8 cellular contexts compared by ENCODE assay signal in the genomic region with DNA sequence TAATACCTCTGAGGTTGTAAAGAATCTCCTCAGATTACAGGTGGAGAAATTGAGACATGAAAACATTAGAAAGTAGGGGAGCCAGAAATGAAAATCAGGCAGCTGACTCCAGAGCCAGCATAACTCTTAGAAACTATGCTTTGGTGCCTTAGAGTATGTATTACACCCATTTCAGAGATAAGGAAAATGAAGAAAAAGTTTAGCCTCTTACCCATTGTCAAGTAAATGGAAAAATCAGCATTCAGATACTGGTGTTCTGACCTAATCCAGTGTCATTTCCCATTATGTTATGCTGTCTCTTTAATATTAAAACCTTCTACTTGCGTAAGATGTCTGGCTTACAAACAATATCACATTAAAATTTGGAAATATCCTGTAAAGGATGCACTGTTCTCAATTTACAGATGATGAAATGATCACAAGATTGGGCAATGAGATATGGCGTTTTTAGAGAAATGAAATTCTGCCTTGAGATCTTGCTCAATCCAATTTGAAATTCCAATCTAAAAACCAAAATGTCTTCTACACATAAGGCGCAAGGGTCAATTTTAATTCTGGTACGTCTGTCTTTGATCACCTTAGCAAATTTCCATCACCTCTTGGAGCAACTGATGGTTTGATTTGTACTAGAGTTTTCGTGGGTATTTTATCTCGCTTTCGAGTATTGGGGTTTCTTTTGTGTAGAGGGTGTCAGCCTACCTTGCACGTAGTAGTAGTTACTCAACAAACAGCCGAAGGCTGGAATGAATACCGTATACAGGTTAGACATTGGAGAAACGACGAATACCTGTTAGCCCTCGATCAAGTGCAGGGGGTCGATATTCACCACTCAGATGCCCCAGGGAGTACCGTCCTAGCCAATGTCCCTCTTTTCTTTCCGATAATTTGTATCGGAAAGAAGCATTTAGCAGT. TPM values are rescaled to one million over a fixed set of nuclear protein-coding genes. Genes with fewer than 3 reads are reported as not detected.
DNase-seq lines count a peak whose midpoint lies in the region; ATAC-seq and TF ChIP-seq lines count a peak whose summit lies in the region.

No MANE protein-coding gene starts in this region.

- no peaks in the 10 kb centered on the region for H3K9me3 ChIP-seq in right atrium auricular region

- peaks cover 53% of the 10 kb centered on the region for H3K4me1 Mint-ChIP-seq in HFFc6 (ENCODE audit: low read depth)
- peaks cover 76% of the 10 kb centered on the region for H3K4me1 Mint-ChIP-seq in activated T-helper 1 cell treated with anti-CD3 and anti-CD28 coated beads, Interleukin-12 subunit alpha, Interleukin-12 subunit beta, Interleukin-2, Interleukin-4 antibody, amounts not matched to agents 30 ng/mL and 10 ng/mL and 1 ng/mL, durations not matched to agents 14 hours and 24 hours and 36 hours (ENCODE audit: low read depth)

- H3K4me3 Mint-ChIP-seq in HFFc6, result peak overlapping the region; percentile 92
- peak overlapping the region; percentile 98 for H3K4me3 Mint-ChIP-seq in activated T-helper 1 cell treated with anti-CD3 and anti-CD28 coated beads, Interleukin-12 subunit alpha, Interleukin-12 subunit beta, Interleukin-2, Interleukin-4 antibody, amounts not matched to agents 30 ng/mL and 10 ng/mL and 1 ng/mL, durations not matched to agents 14 hours and 24 hours and 36 hours

- H3K27me3 ChIP-seq in right atrium auricular region, result no peaks in the 10 kb centered on the region

- DNase-seq in AG09309 (ENCODE audit: low read depth) (peak; percentile 79), HFFc6 (peak; percentile 11), right atrium auricular region (ENCODE audit: low spot score) (no peak), skeletal muscle cell (ENCODE audit: low read depth) (peak; percentile 53), NCI-H1417 treated with DMSO at 0.1 percent for 48 hours (lab: John Stamatoyannopoulos, UW) (no peak)
- no peak for DNase-seq in activated T-helper 1 cell treated with anti-CD3 and anti-CD28 coated beads, Interleukin-12 subunit alpha, Interleukin-12 subunit beta, Interleukin-2, Interleukin-4 antibody, amounts not matched to agents 30 ng/mL and 10 ng/mL and 1 ng/mL, durations not matched to agents 14 hours and 24 hours and 36 hours (ENCODE audit: low spot score)
- no peak for DNase-seq in stimulated activated CD4-positive, alpha-beta T cell treated with anti-CD3 and anti-CD28 coated beads, Interleukin-12 subunit alpha, Interleukin-12 subunit beta, amount 100 ng/mL, for 4 hours

- peaks cover 20% of the 10 kb centered on the region for H3K36me3 Mint-ChIP-seq in HFFc6 (ENCODE audit: low read depth)
- H3K36me3 Mint-ChIP-seq in activated T-helper 1 cell treated with anti-CD3 and anti-CD28 coated beads, Interleukin-12 subunit alpha, Interleukin-12 subunit beta, Interleukin-2, Interleukin-4 antibody, amounts not matched to agents 30 ng/mL and 10 ng/mL and 1 ng/mL, durations not matched to agents 14 hours and 24 hours and 36 hours (ENCODE audit: low read depth), result peaks cover 20% of the 10 kb centered on the region

- no peak for TF ChIP-seq CTCF in AG09309 (IDR thresholded peaks at IDR 0.05; ENCODE audit: control insufficient read depth, insufficient read depth, low read depth, low read length, missing control alignments)
- TF ChIP-seq CTCF in HFFc6 (IDR thresholded peaks at IDR 0.05), result no peak
- TF ChIP-seq CTCF in right atrium auricular region (IDR thresholded peaks at IDR 0.05), result no peak

- peak overlapping the region; percentile 96 for H3K27ac Mint-ChIP-seq in HFFc6
- peak overlapping the region; percentile 98 for H3K27ac Mint-ChIP-seq in activated T-helper 1 cell treated with anti-CD3 and anti-CD28 coated beads, Interleukin-12 subunit alpha, Interleukin-12 subunit beta, Interleukin-2, Interleukin-4 antibody, amounts not matched to agents 30 ng/mL and 10 ng/mL and 1 ng/mL, durations not matched to agents 14 hours and 24 hours and 36 hours

- ATAC-seq in HG02678 (IDR thresholded peaks at IDR 0.05; ENCODE audit: unreplicated experiment), result no peak

- H3K27me3 Mint-ChIP-seq in HFFc6 (ENCODE audit: insufficient read depth), result peaks cover 2% of the 10 kb centered on the region; the same call in 1 of the 2 replicates
- H3K27me3 Mint-ChIP-seq in activated T-helper 1 cell treated with anti-CD3 and anti-CD28 coated beads, Interleukin-12 subunit alpha, Interleukin-12 subunit beta, Interleukin-2, Interleukin-4 antibody, amounts not matched to agents 30 ng/mL and 10 ng/mL and 1 ng/mL, durations not matched to agents 14 hours and 24 hours and 36 hours (ENCODE audit: insufficient read depth), result no peaks in the 10 kb centered on the region

- intact Hi-C loops in activated T-helper 1 cell treated with anti-CD3 and anti-CD28 coated beads, Interleukin-12 subunit alpha, Interleukin-12 subunit beta, Interleukin-2, Interleukin-4 antibody, amounts not matched to agents 30 ng/mL and 10 ng/mL and 1 ng/mL, durations not matched to agents 14 hours and 24 hours and 36 hours (cut with micrococcal nuclease), result loop anchor here (1.0 to 10.0 kb wide), 7 partner anchors 21 to 2000 kb away; partner anchors contain the start of gene RBMS3

- peak overlapping the region; percentile 98 for H3K27ac ChIP-seq in right atrium auricular region

- H3K9me3 Mint-ChIP-seq in HFFc6, result no peaks in the 10 kb centered on the region; the same call in 1 of the 2 replicates
- peaks cover 10% of the 10 kb centered on the region for H3K9me3 Mint-ChIP-seq in activated T-helper 1 cell treated with anti-CD3 and anti-CD28 coated beads, Interleukin-12 subunit alpha, Interleukin-12 subunit beta, Interleukin-2, Interleukin-4 antibody, amounts not matched to agents 30 ng/mL and 10 ng/mL and 1 ng/mL, durations not matched to agents 14 hours and 24 hours and 36 hours

- H3K36me3 ChIP-seq in right atrium auricular region, result no peaks in the 10 kb centered on the region

- H3K4me1 ChIP-seq in right atrium auricular region, result peaks cover 0 to 65% of the 10 kb centered on the region in 2 donors

- H3K4me3 ChIP-seq in AG09309 (ENCODE audit: control insufficient read depth, low read depth, low read length) (peak overlapping the region; percentile 80), right atrium auricular region (peak overlapping the region; percentile 70 to 79), skeletal muscle cell (ENCODE audit: low read depth, low read length) (peak overlapping the region; percentile 63)

RNA-seq across cellular contexts. Expression of gene ZCWPW2, which starts 0.9 kb away (rescaled TPM):
- under 1 TPM; 0.34 to 0.87 (median 0.58) TPM for total RNA-seq in HFFc6 (2021; fragmentation: NEBNext Ultra II Directional; extraction: Animal tissue kit (Norgen Biotek cat#: 25700))
- total RNA-seq in activated T-helper 1 cell treated with anti-CD3 and anti-CD28 coated beads, Interleukin-12 subunit alpha, Interleukin-12 subunit beta, Interleukin-2, Interleukin-4 antibody, amounts not matched to agents 30 ng/mL and 10 ng/mL and 1 ng/mL, durations not matched to agents 14 hours and 24 hours and 36 hours, result 0.24 TPM in 1 of 2 replicates, not detected in the other
- 1 to 10 TPM; 1.2 to 3.4 TPM for total RNA-seq in right atrium auricular region

RNA-seq across cellular contexts. Expression of gene AZI2, which starts 1.0 kb away (rescaled TPM):
- total RNA-seq in HFFc6 (2021; fragmentation: NEBNext Ultra II Directional; extraction: Animal tissue kit (Norgen Biotek cat#: 25700)), result 10 to 100 TPM; 61.9 to 69.6 (median 67.0) TPM
- total RNA-seq in activated T-helper 1 cell treated with anti-CD3 and anti-CD28 coated beads, Interleukin-12 subunit alpha, Interleukin-12 subunit beta, Interleukin-2, Interleukin-4 antibody, amounts not matched to agents 30 ng/mL and 10 ng/mL and 1 ng/mL, durations not matched to agents 14 hours and 24 hours and 36 hours, result 43.7 and 44.8 TPM in 2 replicates
- 10 to 100 TPM; 21.8 to 49.2 TPM for total RNA-seq in right atrium auricular region

Comparison
In these comparisons a context has a peak if more than half of its experiments do, and no peak if none do; other contexts are left out.
1. DNase-seq: peak in AG09309 (single experiment), HFFc6 (single experiment) and skeletal muscle cell (single experiment); none in activated T-helper 1 cell treated with anti-CD3 and anti-CD28 coated beads, Interleukin-12 subunit alpha, Interleukin-12 subunit beta, Interleukin-2, Interleukin-4 antibody, amounts not matched to agents 30 ng/mL and 10 ng/mL and 1 ng/mL, durations not matched to agents 14 hours and 24 hours and 36 hours (single experiment), right atrium auricular region (single experiment), NCI-H1417 treated with DMSO at 0.1 percent for 48 hours (single experiment) and stimulated activated CD4-positive, alpha-beta T cell treated with anti-CD3 and anti-CD28 coated beads, Interleukin-12 subunit alpha, Interleukin-12 subunit beta, amount 100 ng/mL, for 4 hours (single experiment).
2. Peak in every context shown above with its lines, with median percentiles within 50 percentile points of each other: H3K4me3 ChIP-seq.